ENCODE assay signal across 8 cellular contexts in genomic region chr6:29926795-29927427, GRCh38. TPM values are rescaled to one million over a fixed set of nuclear protein-coding genes. Genes with fewer than 3 reads are reported as not detected.
DNase-seq lines count a peak whose midpoint lies in the region; ATAC-seq, FAIRE-seq and TF ChIP-seq lines count a peak whose summit lies in the region.

No MANE protein-coding gene starts in this region.

- H3K4me1 ChIP-seq in HUES6 (ENCODE audit: control insufficient read depth, insufficient read depth, low read length): no peaks in the 10 kb centered on the region

- H3K9ac ChIP-seq in HUES6 (ENCODE audit: low read length): no peak overlapping the region

- no peaks in the 10 kb centered on the region for H3K27me3 Mint-ChIP-seq in activated B cell treated with CpG ODN at 0.5 μM for 24 hours

- peak overlapping the region; percentile 94 for H3K27ac Mint-ChIP-seq in activated B cell treated with CpG ODN at 0.5 μM for 24 hours

- H3K27ac ChIP-seq in HUES6 (ENCODE audit: low read depth, low read length): no peak overlapping the region

- H3K36me3 Mint-ChIP-seq in activated B cell treated with CpG ODN at 0.5 μM for 24 hours (ENCODE audit: low read depth): peaks cover 3% of the 10 kb centered on the region

- CTCF ChIA-PET in activated B cell treated with CpG ODN at 0.5 μM for 24 hours (lab: Charles Lee): no interaction called here

- peak; percentile 50 for DNase-seq in activated B cell treated with CpG ODN at 0.5 μM for 24 hours
- DNase-seq in bronchial epithelial cell (ENCODE audit: low read depth): peak; percentile 65
- DNase-seq in kidney tubule cell (ENCODE audit: low spot score): peak; percentile 62
- peak; percentile 86 for DNase-seq in stimulated activated CD4-positive, alpha-beta T cell treated with anti-CD3 and anti-CD28 coated beads, Interleukin-4, amount 100 ng/mL, for 24 hours
- no peak for DNase-seq in NCI-H2081 treated with DMSO at 0.1 percent for 48 hours (lab: John Stamatoyannopoulos, UW)
- DNase-seq in NCI-H1092 treated with DMSO at 0.1 percent for 48 hours (lab: John Stamatoyannopoulos, UW): no peak

- POLR2A ChIA-PET in activated B cell treated with CpG ODN at 0.5 μM for 24 hours (lab: Charles Lee): interaction anchor here (0.5 to 3.3 kb wide), 7 partner anchors 8 to 41 kb away, joined by 3 to 31 read pairs (median 7); partner anchors contain the start of gene HLA-A

- H3K4me3 Mint-ChIP-seq in activated B cell treated with CpG ODN at 0.5 μM for 24 hours: peak overlapping the region; percentile 90

- FAIRE-seq in bronchial epithelial cell (lab: Jason Lieb, UNC): no peak

- H3K27me3 ChIP-seq in HUES6 (ENCODE audit: control insufficient read depth, insufficient read depth, low read length): peaks cover 16% of the 10 kb centered on the region; the same call in 1 of the 2 replicates
- no peaks in the 10 kb centered on the region for H3K27me3 ChIP-seq in bronchial epithelial cell (ENCODE audit: control insufficient read depth, insufficient read depth, low read length)

- TF ChIP-seq POLR2A in GM19193 (IDR thresholded peaks at IDR 0.05; ENCODE audit: extremely low read depth, insufficient read depth, insufficient read length): peak; percentile 70

- H3K4me3 ChIP-seq in HUES6 (ENCODE audit: low read depth, low read length) (peak overlapping the region; percentile 53; the same call in 1 of the 2 replicates), bronchial epithelial cell (ENCODE audit: low read depth, low read length) (peak overlapping the region; percentile 42)

- peaks cover 2% of the 10 kb centered on the region; the same call in 1 of the 2 replicates for H3K9me3 ChIP-seq in HUES6 (ENCODE audit: control insufficient read depth, insufficient read depth, low read depth, low read length)

- peaks cover 16% of the 10 kb centered on the region for H3K4me1 Mint-ChIP-seq in activated B cell treated with CpG ODN at 0.5 μM for 24 hours

- no peaks in the 10 kb centered on the region for H3K9me3 Mint-ChIP-seq in activated B cell treated with CpG ODN at 0.5 μM for 24 hours

- intact Hi-C loops in activated B cell treated with CpG ODN at 0.5 μM for 24 hours (cut with micrococcal nuclease): loop anchor here (1.0 to 5.0 kb wide), 6 partner anchors 8 to 140 kb away; partner anchors contain the start of genes HLA-A and PPP1R11

- H3K36me3 ChIP-seq in HUES6 (ENCODE audit: control insufficient read depth, insufficient read depth, low read length) (no peaks in the 10 kb centered on the region), bronchial epithelial cell (ENCODE audit: control insufficient read depth, insufficient read depth, low read length) (no peaks in the 10 kb centered on the region)

- peak; percentile 77 for ATAC-seq in activated B cell treated with CpG ODN at 0.5 μM for 24 hours (ENCODE audit: low read depth)

- no peak for TF ChIP-seq CTCF in activated B cell treated with CpG ODN at 0.5 μM for 24 hours (IDR thresholded peaks at IDR 0.05)
- no peak for TF ChIP-seq CTCF in bronchial epithelial cell (IDR thresholded peaks at IDR 0.05; ENCODE audit: insufficient read depth, low read length, severe bottlenecking)

RNA-seq across cellular contexts. Expression of gene HLA-A, which starts 15.4 kb away (rescaled TPM):
- total RNA-seq in activated B cell treated with CpG ODN at 0.5 μM for 24 hours (1,592 and 1,608 TPM in 2 replicates), bronchial epithelial cell (268 and 707 TPM in 2 replicates)

Comparison
In these comparisons a context has a peak if more than half of its experiments do, and no peak if none do; other contexts are left out.
1. DNase-seq: peak in activated B cell treated with CpG ODN at 0.5 μM for 24 hours (single experiment), bronchial epithelial cell (single experiment), kidney tubule cell (single experiment) and stimulated activated CD4-positive, alpha-beta T cell treated with anti-CD3 and anti-CD28 coated beads, Interleukin-4, amount 100 ng/mL, for 24 hours (single experiment); none in NCI-H2081 treated with DMSO at 0.1 percent for 48 hours (single experiment) and NCI-H1092 treated with DMSO at 0.1 percent for 48 hours (single experiment).